Comparison of ENCODE assay signal across 9 cellular contexts in genomic region chr10:92891885-92892705, GRCh38. TPM values are rescaled to one million over a fixed set of nuclear protein-coding genes. Genes with fewer than 3 reads are reported as not detected.
DNase-seq lines count a peak whose midpoint lies in the region; ATAC-seq and TF ChIP-seq lines count a peak whose summit lies in the region.
"Had no signal": no experiment of that assay in that cellular context is flagged by ENCODE, and none has a peak within 500 bp of the region (broad histone marks: within the 10 kb centered on the region; RNA-seq: fewer than 3 reads in every experiment).

No MANE protein-coding gene starts in this region.

- peak; percentile 0 for DNase-seq in NCI-H2227 (lab: John Stamatoyannopoulos, UW; ENCODE audit: unreplicated experiment)
- no peak for DNase-seq in NCI-H2227 treated with DMSO at 0.1 percent for 48 hours (lab: John Stamatoyannopoulos, UW)
- DNase-seq in glomerular visceral epithelial cell (ENCODE audit: extremely low spot score), result peak; percentile 98
- DNase-seq in thyroid gland, result peak; percentile 85 to 89
- no peak for DNase-seq in stimulated activated CD4-positive, alpha-beta T cell treated with anti-CD3 and anti-CD28 coated beads, Interleukin-1b, Interleukin-23, amount 100 ng/mL, for 48 hours
- DNase-seq in NCI-H2107 treated with DMSO at 0.1 percent for 48 hours (lab: John Stamatoyannopoulos, UW; ENCODE audit: unreplicated experiment), result no peak
- DNase-seq in stimulated activated CD4-positive, alpha-beta T cell treated with anti-CD3 and anti-CD28 coated beads, Interleukin-2, amount 100 ng/mL, for 24 hours, result no peak

- TF ChIP-seq POLR2A in thyroid gland (IDR thresholded peaks at IDR 0.05), result no peak

- no peaks in the 10 kb centered on the region for H3K27me3 ChIP-seq in thyroid gland
- H3K27me3 ChIP-seq: dorsolateral prefrontal cortex had no signal

- peak; percentile 94 for ATAC-seq in SK-N-SH treated with all-trans-retinoic acid at 6 μM for 48 hours

- H3K36me3 ChIP-seq in thyroid gland, result no peaks in the 10 kb centered on the region

- no peak overlapping the region for H3K4me3 ChIP-seq in thyroid gland (replicated peaks in 1 of 3)
- H3K4me3 ChIP-seq: dorsolateral prefrontal cortex had no signal

- H3K9me3 ChIP-seq in thyroid gland, result no peaks in the 10 kb centered on the region

- intact Hi-C loops in thyroid gland (cut with DNase I), result no loop called here

- peak overlapping the region in 2 of 3 donors; percentile 18 to 21 for H3K27ac ChIP-seq in thyroid gland
- H3K27ac ChIP-seq: dorsolateral prefrontal cortex had no signal

- peaks cover 11 to 12% of the 10 kb centered on the region in 2 donors for H3K4me1 ChIP-seq in thyroid gland

- TF ChIP-seq CTCF in thyroid gland (IDR thresholded peaks at IDR 0.05), result no peak

- WGBS in thyroid gland, 2 donors, result 64 to 73% methylated on average over 6 of the region's 6 CpGs

TF ChIP-seq in SK-N-SH treated with all-trans-retinoic acid at 6 μM for 48 hours, 23 proteins besides CTCF, POLR2A, EP300 and RAD21:
- TF ChIP-seq ZNF70 (CRISPR knock-in tag; IDR thresholded peaks at IDR 0.05) (no peak), BACH2 (CRISPR knock-in tag; IDR thresholded peaks at IDR 0.05; ENCODE audit: borderline replicate concordance) (no peak), ZFP3 (CRISPR knock-in tag; IDR thresholded peaks at IDR 0.05) (0 out of 2 replicates have a peak, but pooled peaks have one; percentile 54), SNAI2 (CRISPR knock-in tag; IDR thresholded peaks at IDR 0.05) (no peak), TCF4 (CRISPR knock-in tag; IDR thresholded peaks at IDR 0.05; ENCODE audit: borderline replicate concordance) (no peak), CREB5 (CRISPR knock-in tag; IDR thresholded peaks at IDR 0.05; ENCODE audit: low read depth) (no peak), PPARA (CRISPR knock-in tag; IDR thresholded peaks at IDR 0.05; ENCODE audit: borderline replicate concordance) (no peak), CSDC2 (CRISPR knock-in tag; IDR thresholded peaks at IDR 0.05) (no peak), ARNTL (CRISPR knock-in tag; IDR thresholded peaks at IDR 0.05; ENCODE audit: borderline replicate concordance, low read depth) (no peak), TSHZ2 (CRISPR knock-in tag; IDR thresholded peaks at IDR 0.05) (peak; percentile 53; the same call in 1 of the 2 replicates), ZFP30 (CRISPR knock-in tag; IDR thresholded peaks at IDR 0.05) (no peak), ISL1 (CRISPR knock-in tag; IDR thresholded peaks at IDR 0.05) (peak; percentile 58), POU6F1 (CRISPR knock-in tag; IDR thresholded peaks at IDR 0.05; ENCODE audit: borderline replicate concordance, low read depth) (no peak), PATZ1 (CRISPR knock-in tag; IDR thresholded peaks at IDR 0.05; ENCODE audit: borderline replicate concordance) (no peak), ZC3H10 (CRISPR knock-in tag; IDR thresholded peaks at IDR 0.05) (no peak), ESRRG (CRISPR knock-in tag; IDR thresholded peaks at IDR 0.05) (no peak), OSR1 (CRISPR knock-in tag; IDR thresholded peaks at IDR 0.05) (no peak), ZNF565 (CRISPR knock-in tag; conservative IDR thresholded peaks at IDR 0.05; ENCODE audit: low read depth) (no peak), ZNF8 (CRISPR knock-in tag; IDR thresholded peaks at IDR 0.05) (no peak), GLIS3 (CRISPR knock-in tag; IDR thresholded peaks at IDR 0.05) (0 out of 2 replicates have a peak, but pooled peaks have one; percentile 30), CSRNP3 (CRISPR knock-in tag; IDR thresholded peaks at IDR 0.05) (no peak), RARB (CRISPR knock-in tag; IDR thresholded peaks at IDR 0.05) (no peak), TOX (CRISPR knock-in tag; IDR thresholded peaks at IDR 0.05; ENCODE audit: borderline replicate concordance) (no peak)

RNA-seq across cellular contexts. Expression of gene EXOC6, which starts 43.8 kb away (rescaled TPM):
- 10 to 100 TPM; 51.6 to 74.0 (median 61.1) TPM for total RNA-seq in thyroid gland

Comparison
In these comparisons a context has a peak if more than half of its experiments do, and no peak if none do; other contexts are left out.
1. DNase-seq: peak in NCI-H2227 (single experiment), glomerular visceral epithelial cell (single experiment) and thyroid gland (2 of 2); none in NCI-H2227 treated with DMSO at 0.1 percent for 48 hours (single experiment), stimulated activated CD4-positive, alpha-beta T cell treated with anti-CD3 and anti-CD28 coated beads, Interleukin-1b, Interleukin-23, amount 100 ng/mL, for 48 hours (single experiment), NCI-H2107 treated with DMSO at 0.1 percent for 48 hours (single experiment) and stimulated activated CD4-positive, alpha-beta T cell treated with anti-CD3 and anti-CD28 coated beads, Interleukin-2, amount 100 ng/mL, for 24 hours (0 of 2).